In genomic region chr17:3886776-3887175, GRCh38 we compare ENCODE assay signal across 10 cellular contexts. TPM values are rescaled to one million over a fixed set of nuclear protein-coding genes. Genes with fewer than 3 reads are reported as not detected.
DNase-seq lines count a peak whose midpoint lies in the region; ATAC-seq and TF ChIP-seq lines count a peak whose summit lies in the region.
"Had no signal": no experiment of that assay in that cellular context is flagged by ENCODE, and none has a peak within 500 bp of the region (broad histone marks: within the 10 kb centered on the region; RNA-seq: fewer than 3 reads in every experiment).

No MANE protein-coding gene starts in this region.

- DNase-seq in KG1 (lab: John Stamatoyannopoulos, UW) (peak; percentile 8), right atrium auricular region (ENCODE audit: low spot score) (no peak), NCI-H524 (lab: John Stamatoyannopoulos, UW) (no peak), iPS-NIHi7 (ENCODE audit: extremely low spot score) (no peak), SK-N-SH (no peak)
- DNase-seq in stimulated activated naive B cell treated with anti-CD40 and anti-IgM and Interleukin-4, amounts not matched to agents 10 μg/mL and 1 μg/mL and 100 μg/mL, for 72 hours = no peak

- no peaks in the 10 kb centered on the region for H3K9me2 ChIP-seq in SK-N-SH

- H3K27ac Mint-ChIP-seq in stimulated activated naive B cell treated with anti-CD40 and anti-IgM and Interleukin-4, amounts not matched to agents 10 μg/mL and 1 μg/mL and 100 μg/mL, for 72 hours = peak overlapping the region; percentile 85

- H3K27me3 Mint-ChIP-seq in stimulated activated naive B cell treated with anti-CD40 and anti-IgM and Interleukin-4, amounts not matched to agents 10 μg/mL and 1 μg/mL and 100 μg/mL, for 72 hours = no peaks in the 10 kb centered on the region

- 0 out of 2 replicates have a peak, but pooled peaks cover 4% of the 10 kb centered on the region for H4K20me1 ChIP-seq in SK-N-SH (ENCODE audit: insufficient read depth)

- no peak for TF ChIP-seq RAD21 in SK-N-SH (IDR thresholded peaks at IDR 0.05; ENCODE audit: low read length)

- H3K9me3 ChIP-seq in right atrium auricular region = no peaks in the 10 kb centered on the region
- H3K9me3 ChIP-seq in SK-N-SH = no peaks in the 10 kb centered on the region

- peak overlapping the region in 1 of 2 donors; percentile 3 for H3K4me3 Mint-ChIP-seq in stimulated activated naive B cell treated with anti-CD40 and anti-IgM and Interleukin-4, amounts not matched to agents 10 μg/mL and 1 μg/mL and 100 μg/mL, for 72 hours

- H3K79me2 ChIP-seq in SK-N-SH (ENCODE audit: insufficient read depth) = peaks cover 18% of the 10 kb centered on the region; the same call in 1 of the 2 replicates

- POLR2A ChIA-PET in SK-N-SH (lab: Yijun Ruan, JAX) = no interaction called here

- 92% methylated on average over 7 of the region's 10 CpGs for WGBS in SK-N-SH (ENCODE audit: low lambda C conversion rate)

- H3K4me1 ChIP-seq in right atrium auricular region (peaks cover 0 to 62% of the 10 kb centered on the region in 2 donors), SK-N-SH (ENCODE audit: control insufficient read depth in 1 of 2, insufficient read depth in 2 of 2, low read depth in 1 of 2, low read length in 1 of 2) (peaks cover 9 to 30% of the 10 kb centered on the region in 2 experiments; a peak in 3 of 4 replicates)

- peak overlapping the region; percentile 61 for H3K27ac ChIP-seq in VCaP
- peak overlapping the region; percentile 74 to 85 for H3K27ac ChIP-seq in right atrium auricular region
- H3K27ac ChIP-seq in SK-N-SH (ENCODE audit: low read depth in 2 of 2, low read length in 1 of 2) = no peak overlapping the region

- H3K4me1 Mint-ChIP-seq in stimulated activated naive B cell treated with anti-CD40 and anti-IgM and Interleukin-4, amounts not matched to agents 10 μg/mL and 1 μg/mL and 100 μg/mL, for 72 hours = peaks cover 48 to 72% of the 10 kb centered on the region in 2 donors

- H3F3A ChIP-seq in SK-N-SH (replicated peaks; ENCODE audit: insufficient read depth) = peaks cover 10% of the 10 kb centered on the region

- peaks cover 14 to 26% of the 10 kb centered on the region in 2 donors for H3K36me3 Mint-ChIP-seq in stimulated activated naive B cell treated with anti-CD40 and anti-IgM and Interleukin-4, amounts not matched to agents 10 μg/mL and 1 μg/mL and 100 μg/mL, for 72 hours

- H3K9me3 Mint-ChIP-seq in stimulated activated naive B cell treated with anti-CD40 and anti-IgM and Interleukin-4, amounts not matched to agents 10 μg/mL and 1 μg/mL and 100 μg/mL, for 72 hours = no peaks in the 10 kb centered on the region

- CTCF ChIA-PET in SK-N-SH (lab: Yijun Ruan, JAX) = no interaction called here

- TF ChIP-seq CTCF in VCaP (conservative IDR thresholded peaks at IDR 0.05) = no peak
- no peak for TF ChIP-seq CTCF in right atrium auricular region (IDR thresholded peaks at IDR 0.05)
- TF ChIP-seq CTCF in SK-N-SH (IDR thresholded peaks at IDR 0.05) = no peak

- H3K4me2 ChIP-seq in SK-N-SH = no peak overlapping the region

- TF ChIP-seq EP300 in SK-N-SH (IDR thresholded peaks at IDR 0.05; ENCODE audit: borderline replicate concordance in 1 of 2, low read depth in 1 of 2, low read length in 1 of 2) = no peak

- H3K4me3 ChIP-seq in right atrium auricular region = no peak overlapping the region
- no peak overlapping the region for H3K4me3 ChIP-seq in SK-N-SH (ENCODE audit: low read depth in 2 of 2, low read length in 1 of 2)

- H3K9ac ChIP-seq in SK-N-SH = no peak overlapping the region

- H3K27me3 ChIP-seq in right atrium auricular region = no peaks in the 10 kb centered on the region
- H3K27me3 ChIP-seq in SK-N-SH (ENCODE audit: insufficient read depth) = no peaks in the 10 kb centered on the region

- no peak overlapping the region for H2AFZ ChIP-seq in SK-N-SH (ENCODE audit: low read depth)

- ATAC-seq in stimulated activated naive B cell treated with anti-CD40 and anti-IgM and Interleukin-4, amounts not matched to agents 10 μg/mL and 1 μg/mL and 100 μg/mL, for 72 hours (replicated peaks) = peak; percentile 55 to 62
- no peak for ATAC-seq in HG02852 (IDR thresholded peaks at IDR 0.05; ENCODE audit: unreplicated experiment)
- ATAC-seq: Panc1 had no signal

- H3K36me3 ChIP-seq in right atrium auricular region (peaks cover 18% of the 10 kb centered on the region), SK-N-SH (replicated peaks in 1 of 2; ENCODE audit: control insufficient read depth in 1 of 2, insufficient read depth in 2 of 2, low read length in 1 of 2) (peaks cover 0 to 5% of the 10 kb centered on the region in 2 experiments)

TF ChIP-seq in SK-N-SH, 30 proteins besides CTCF, POLR2A, EP300 and RAD21:
- TF ChIP-seq SMC3 (IDR thresholded peaks at IDR 0.05; ENCODE audit: low read depth, low read length) (no peak), MXI1 (IDR thresholded peaks at IDR 0.05; ENCODE audit: low read depth, low read length) (no peak), RCOR1 (IDR thresholded peaks at IDR 0.05; ENCODE audit: low read length) (no peak), ELF1 (IDR thresholded peaks at IDR 0.05) (no peak), GATA2 (CRISPR knock-in tag; IDR thresholded peaks at IDR 0.05) (no peak), JUND (IDR thresholded peaks at IDR 0.05) (no peak), RFX5 (IDR thresholded peaks at IDR 0.05; ENCODE audit: low read length) (no peak), SIN3A (IDR thresholded peaks at IDR 0.05; ENCODE audit: borderline replicate concordance, low read depth, low read length) (no peak), MAX (IDR thresholded peaks at IDR 0.05; ENCODE audit: low read depth) (no peak), ZBTB33 (IDR thresholded peaks at IDR 0.05; ENCODE audit: borderline replicate concordance, low read depth) (no peak), GABPA (IDR thresholded peaks at IDR 0.05; ENCODE audit: low read depth) (no peak), FOXJ3 (CRISPR knock-in tag; IDR thresholded peaks at IDR 0.05) (no peak), IRF3 (IDR thresholded peaks at IDR 0.05; ENCODE audit: low read depth, low read length) (no peak), YY1 (IDR thresholded peaks at IDR 0.05; ENCODE audit: low read depth) (no peak), CHD2 (IDR thresholded peaks at IDR 0.05; ENCODE audit: low read length, partially characterized antibody) (no peak)

RNA-seq across cellular contexts. Expression of gene CAMKK1, which starts 6.1 kb away (rescaled TPM):
- 1 to 10 TPM; 3.0 to 3.2 TPM for total RNA-seq in right atrium auricular region
- 6.8 and 8.1 TPM in 2 replicates for polyA plus RNA-seq in SK-N-SH (2012; rRNA removed)
- 2.9 and 4.5 TPM in 2 replicates for polyA plus RNA-seq in SK-N-SH (2012; cell fraction: cytosol; rRNA removed)
- polyA plus RNA-seq in SK-N-SH (2012; cell fraction: nucleus; rRNA removed) = 21.8 and 22.5 TPM in 2 replicates

RNA-seq across cellular contexts. Expression of gene P2RX1, which starts 29.5 kb away (rescaled TPM):
- total RNA-seq in right atrium auricular region = 1 to 10 TPM in 1 of 2 donors, under 1 TPM in 1; 0.85 to 2.8 TPM
- polyA plus RNA-seq in SK-N-SH (2012; rRNA removed) = not detected in 2 replicates
- polyA plus RNA-seq in SK-N-SH (2012; cell fraction: cytosol; rRNA removed) = not detected in 2 replicates
- polyA plus RNA-seq in SK-N-SH (2012; cell fraction: nucleus; rRNA removed) = 0.04 TPM in 1 of 2 replicates, not detected in the other
- total RNA-seq: glomerular endothelial cell had no signal

RNA-seq across cellular contexts. Expression of gene NCBP3, which starts 40.7 kb away (rescaled TPM):
- total RNA-seq in right atrium auricular region = 10 to 100 TPM; 15.2 to 21.4 TPM
- polyA plus RNA-seq in SK-N-SH (2012; rRNA removed) = 6.5 and 9.5 TPM in 2 replicates
- polyA plus RNA-seq in SK-N-SH (2012; cell fraction: cytosol; rRNA removed) = 7.4 and 9.4 TPM in 2 replicates
- 16.2 and 29.3 TPM in 2 replicates for polyA plus RNA-seq in SK-N-SH (2012; cell fraction: nucleus; rRNA removed)

Comparison
In these comparisons a context has a peak if more than half of its experiments do, and no peak if none do; other contexts are left out.
1. H3K27ac ChIP-seq: peak in VCaP (single experiment) and right atrium auricular region (2 of 2); none in SK-N-SH (0 of 2).